ENCODE assay signal across 2 cellular contexts in the genomic region with DNA sequence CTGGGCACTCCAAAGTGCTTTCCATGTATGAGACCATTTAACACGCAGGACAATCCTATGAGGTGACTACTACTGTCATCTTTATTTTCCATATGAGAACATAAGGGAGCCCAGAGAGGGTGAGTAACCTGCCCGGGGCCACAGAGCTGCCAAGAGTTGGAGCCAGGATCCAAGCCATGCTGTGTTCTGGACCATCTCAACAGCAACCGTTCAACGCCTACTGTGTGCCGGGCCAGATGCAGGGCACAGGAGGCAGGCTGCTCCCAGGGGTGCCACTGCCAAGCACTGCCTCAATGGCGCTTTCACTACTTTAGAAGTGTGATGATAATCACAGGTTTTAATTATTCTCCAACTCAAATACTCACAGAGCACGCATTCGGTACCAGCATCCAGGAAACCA.
A peak's percentile ranks its signal among the peaks of the same experiment; 100 is the strongest.
TF ChIP-seq lines count a peak whose summit lies in the region.

No MANE protein-coding gene starts in this region.

TF ChIP-seq in HepG2, 621 proteins besides CTCF, POLR2A, EP300 and RAD21:
- TF ChIP-seq, protein P1, sequence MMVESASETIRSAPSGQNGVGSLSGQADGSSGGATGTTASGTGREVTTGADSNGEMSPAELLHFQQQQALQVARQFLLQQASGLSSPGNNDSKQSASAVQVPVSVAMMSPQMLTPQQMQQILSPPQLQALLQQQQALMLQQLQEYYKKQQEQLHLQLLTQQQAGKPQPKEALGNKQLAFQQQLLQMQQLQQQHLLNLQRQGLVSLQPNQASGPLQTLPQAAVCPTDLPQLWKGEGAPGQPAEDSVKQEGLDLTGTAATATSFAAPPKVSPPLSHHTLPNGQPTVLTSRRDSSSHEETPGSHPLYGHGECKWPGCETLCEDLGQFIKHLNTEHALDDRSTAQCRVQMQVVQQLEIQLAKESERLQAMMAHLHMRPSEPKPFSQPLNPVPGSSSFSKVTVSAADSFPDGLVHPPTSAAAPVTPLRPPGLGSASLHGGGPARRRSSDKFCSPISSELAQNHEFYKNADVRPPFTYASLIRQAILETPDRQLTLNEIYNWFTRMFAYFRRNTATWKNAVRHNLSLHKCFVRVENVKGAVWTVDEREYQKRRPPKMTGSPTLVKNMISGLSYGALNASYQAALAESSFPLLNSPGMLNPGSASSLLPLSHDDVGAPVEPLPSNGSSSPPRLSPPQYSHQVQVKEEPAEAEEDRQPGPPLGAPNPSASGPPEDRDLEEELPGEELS (CRISPR knock-in tag; IDR thresholded peaks at IDR 0.05), result no peak
- peak; percentile 1; the same call in 1 of the 2 replicates for TF ChIP-seq RBFOX2 (IDR thresholded peaks at IDR 0.05; ENCODE audit: low read depth, low read length)
- TF ChIP-seq ZNF546 (CRISPR knock-in tag; conservative IDR thresholded peaks at IDR 0.05), result no peak
- TF ChIP-seq ZNF768 (CRISPR knock-in tag; IDR thresholded peaks at IDR 0.05), result peak; percentile 94

TF ChIP-seq in K562, 482 proteins besides CTCF, POLR2A, EP300 and RAD21:
- no peak for TF ChIP-seq E2F8 (IDR thresholded peaks at IDR 0.05; ENCODE audit: low read depth, partially characterized antibody)
- peak; percentile 62 for TF ChIP-seq ZFP36 (IDR thresholded peaks at IDR 0.05; ENCODE audit: low read depth, low read length, partially characterized antibody)
- TF ChIP-seq REST (CRISPR knock-in tag; IDR thresholded peaks at IDR 0.05; ENCODE audit: low read depth), result no peak
- TF ChIP-seq PHF20 (IDR thresholded peaks at IDR 0.05; ENCODE audit: partially characterized antibody), result no peak
- TF ChIP-seq MLX (CRISPR knock-in tag; conservative IDR thresholded peaks at IDR 0.05), result no peak
- TF ChIP-seq, protein P2, sequence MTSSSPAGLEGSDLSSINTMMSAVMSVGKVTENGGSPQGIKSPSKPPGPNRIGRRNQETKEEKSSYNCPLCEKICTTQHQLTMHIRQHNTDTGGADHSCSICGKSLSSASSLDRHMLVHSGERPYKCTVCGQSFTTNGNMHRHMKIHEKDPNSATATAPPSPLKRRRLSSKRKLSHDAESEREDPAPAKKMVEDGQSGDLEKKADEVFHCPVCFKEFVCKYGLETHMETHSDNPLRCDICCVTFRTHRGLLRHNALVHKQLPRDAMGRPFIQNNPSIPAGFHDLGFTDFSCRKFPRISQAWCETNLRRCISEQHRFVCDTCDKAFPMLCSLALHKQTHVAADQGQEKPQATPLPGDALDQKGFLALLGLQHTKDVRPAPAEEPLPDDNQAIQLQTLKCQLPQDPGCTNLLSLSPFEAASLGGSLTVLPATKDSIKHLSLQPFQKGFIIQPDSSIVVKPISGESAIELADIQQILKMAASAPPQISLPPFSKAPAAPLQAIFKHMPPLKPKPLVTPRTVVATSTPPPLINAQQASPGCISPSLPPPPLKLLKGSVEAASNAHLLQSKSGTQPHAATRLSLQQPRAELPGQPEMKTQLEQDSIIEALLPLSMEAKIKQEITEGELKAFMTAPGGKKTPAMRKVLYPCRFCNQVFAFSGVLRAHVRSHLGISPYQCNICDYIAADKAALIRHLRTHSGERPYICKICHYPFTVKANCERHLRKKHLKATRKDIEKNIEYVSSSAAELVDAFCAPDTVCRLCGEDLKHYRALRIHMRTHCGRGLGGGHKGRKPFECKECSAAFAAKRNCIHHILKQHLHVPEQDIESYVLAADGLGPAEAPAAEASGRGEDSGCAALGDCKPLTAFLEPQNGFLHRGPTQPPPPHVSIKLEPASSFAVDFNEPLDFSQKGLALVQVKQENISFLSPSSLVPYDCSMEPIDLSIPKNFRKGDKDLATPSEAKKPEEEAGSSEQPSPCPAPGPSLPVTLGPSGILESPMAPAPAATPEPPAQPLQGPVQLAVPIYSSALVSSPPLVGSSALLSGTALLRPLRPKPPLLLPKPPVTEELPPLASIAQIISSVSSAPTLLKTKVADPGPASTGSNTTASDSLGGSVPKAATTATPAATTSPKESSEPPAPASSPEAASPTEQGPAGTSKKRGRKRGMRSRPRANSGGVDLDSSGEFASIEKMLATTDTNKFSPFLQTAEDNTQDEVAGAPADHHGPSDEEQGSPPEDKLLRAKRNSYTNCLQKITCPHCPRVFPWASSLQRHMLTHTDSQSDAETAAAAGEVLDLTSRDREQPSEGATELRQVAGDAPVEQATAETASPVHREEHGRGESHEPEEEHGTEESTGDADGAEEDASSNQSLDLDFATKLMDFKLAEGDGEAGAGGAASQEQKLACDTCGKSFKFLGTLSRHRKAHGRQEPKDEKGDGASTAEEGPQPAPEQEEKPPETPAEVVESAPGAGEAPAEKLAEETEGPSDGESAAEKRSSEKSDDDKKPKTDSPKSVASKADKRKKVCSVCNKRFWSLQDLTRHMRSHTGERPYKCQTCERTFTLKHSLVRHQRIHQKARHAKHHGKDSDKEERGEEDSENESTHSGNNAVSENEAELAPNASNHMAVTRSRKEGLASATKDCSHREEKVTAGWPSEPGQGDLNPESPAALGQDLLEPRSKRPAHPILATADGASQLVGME (CRISPR knock-in tag; IDR thresholded peaks at IDR 0.05), result no peak
